ENCODE assay signal across 24 cellular contexts in genomic region chr12:108455706-108456105, GRCh38.
"Had no signal": no experiment of that assay in that cellular context is flagged by ENCODE, and none has a peak within 500 bp of the region (broad histone marks: within the 10 kb centered on the region; RNA-seq: fewer than 3 reads in every experiment).

No MANE protein-coding gene starts in this region.

- ATAC-seq: activated T-cell treated with anti-CD3 and anti-CD28 coated beads, Interleukin-2, amount 50 U/mL, for 72 hours; gastroesophageal sphincter; left ventricle myocardium superior; mucosa of descending colon; stimulated activated effector memory CD8-positive, alpha-beta T cell treated with anti-CD3 and anti-CD28 coated beads, Interleukin-12 subunit alpha, Interleukin-12 subunit beta, amount 100 ng/mL, for 72 hours had no signal

- H3K36me3 Mint-ChIP-seq: memory B cell; naive B cell; stimulated activated effector memory CD8-positive, alpha-beta T cell treated with anti-CD3 and anti-CD28 coated beads, Interleukin-12 subunit alpha, Interleukin-12 subunit beta, amount 100 ng/mL, for 72 hours; type B pancreatic cell had no signal

- FAIRE-seq: endothelial cell of umbilical vein had no signal

- DNase-seq: activated CD4-positive, alpha-beta T cell treated with anti-CD3 and anti-CD28 coated beads, Interleukin-2, amount 50 U/mL, for 4 hours; activated effector memory CD4-positive, alpha-beta T cell treated with anti-CD3 and anti-CD28 coated beads, Interleukin-2, amount 50 U/mL, for 16 hours; activated naive CD4-positive, alpha-beta T cell treated with anti-CD3 and anti-CD28 coated beads, Interleukin-2, amount 50 U/mL, for 16 hours; activated T-cell treated with anti-CD3 and anti-CD28 coated beads, Interleukin-2, amount 50 U/mL, for 72 hours; aorta; brain microvascular endothelial cell; effector memory CD4-positive, alpha-beta T cell; heart left ventricle; left ventricle myocardium superior; mucosa of descending colon; naive B cell; stimulated activated CD4-positive, alpha-beta T cell treated with anti-CD3 and anti-CD28 coated beads, Interleukin-4, amount 100 ng/mL, for 24 hours; testis had no signal

- H3K36me3 ChIP-seq: brain microvascular endothelial cell, esophagus muscularis mucosa, gastroesophageal sphincter, heart left ventricle, right atrium auricular region had no signal

- H3K9me3 Mint-ChIP-seq: activated T-cell treated with anti-CD3 and anti-CD28 coated beads, Interleukin-2, amount 50 U/mL, for 72 hours; neural crest cell; stimulated activated effector memory CD8-positive, alpha-beta T cell treated with anti-CD3 and anti-CD28 coated beads, Interleukin-12 subunit alpha, Interleukin-12 subunit beta, amount 100 ng/mL, for 72 hours had no signal

- H3K4me1 ChIP-seq: esophagus muscularis mucosa, gastroesophageal sphincter, right atrium auricular region, testis had no signal

- H3K4me3 ChIP-seq: coronary artery, esophagus muscularis mucosa, gastroesophageal sphincter, heart left ventricle, mucosa of descending colon, right atrium auricular region, skin epidermis, testis had no signal

- H3K27ac ChIP-seq: brain microvascular endothelial cell, coronary artery, esophagus muscularis mucosa, gastroesophageal sphincter, heart left ventricle, right atrium auricular region, skin epidermis, testis had no signal

- H3K27me3 ChIP-seq: brain microvascular endothelial cell, right atrium auricular region, testis had no signal

- H3K27ac Mint-ChIP-seq: activated T-cell treated with anti-CD3 and anti-CD28 coated beads, Interleukin-2, amount 50 U/mL, for 72 hours; memory B cell; progenitor cell of endocrine pancreas; stimulated activated effector memory CD8-positive, alpha-beta T cell treated with anti-CD3 and anti-CD28 coated beads, Interleukin-12 subunit alpha, Interleukin-12 subunit beta, amount 100 ng/mL, for 72 hours; type B pancreatic cell had no signal

- H3K9me3 ChIP-seq: esophagus muscularis mucosa, gastroesophageal sphincter, heart left ventricle, mucosa of descending colon, right atrium auricular region, testis had no signal

- H3K4me3 Mint-ChIP-seq: activated T-cell treated with anti-CD3 and anti-CD28 coated beads, Interleukin-2, amount 50 U/mL, for 72 hours; memory B cell; neural crest cell; stimulated activated effector memory CD8-positive, alpha-beta T cell treated with anti-CD3 and anti-CD28 coated beads, Interleukin-12 subunit alpha, Interleukin-12 subunit beta, amount 100 ng/mL, for 72 hours; type B pancreatic cell had no signal

- H3K4me1 Mint-ChIP-seq: memory B cell; naive B cell; neural crest cell; stimulated activated effector memory CD8-positive, alpha-beta T cell treated with anti-CD3 and anti-CD28 coated beads, Interleukin-12 subunit alpha, Interleukin-12 subunit beta, amount 100 ng/mL, for 72 hours had no signal
